ENCODE assay signal across 8 cellular contexts in the genomic region with DNA sequence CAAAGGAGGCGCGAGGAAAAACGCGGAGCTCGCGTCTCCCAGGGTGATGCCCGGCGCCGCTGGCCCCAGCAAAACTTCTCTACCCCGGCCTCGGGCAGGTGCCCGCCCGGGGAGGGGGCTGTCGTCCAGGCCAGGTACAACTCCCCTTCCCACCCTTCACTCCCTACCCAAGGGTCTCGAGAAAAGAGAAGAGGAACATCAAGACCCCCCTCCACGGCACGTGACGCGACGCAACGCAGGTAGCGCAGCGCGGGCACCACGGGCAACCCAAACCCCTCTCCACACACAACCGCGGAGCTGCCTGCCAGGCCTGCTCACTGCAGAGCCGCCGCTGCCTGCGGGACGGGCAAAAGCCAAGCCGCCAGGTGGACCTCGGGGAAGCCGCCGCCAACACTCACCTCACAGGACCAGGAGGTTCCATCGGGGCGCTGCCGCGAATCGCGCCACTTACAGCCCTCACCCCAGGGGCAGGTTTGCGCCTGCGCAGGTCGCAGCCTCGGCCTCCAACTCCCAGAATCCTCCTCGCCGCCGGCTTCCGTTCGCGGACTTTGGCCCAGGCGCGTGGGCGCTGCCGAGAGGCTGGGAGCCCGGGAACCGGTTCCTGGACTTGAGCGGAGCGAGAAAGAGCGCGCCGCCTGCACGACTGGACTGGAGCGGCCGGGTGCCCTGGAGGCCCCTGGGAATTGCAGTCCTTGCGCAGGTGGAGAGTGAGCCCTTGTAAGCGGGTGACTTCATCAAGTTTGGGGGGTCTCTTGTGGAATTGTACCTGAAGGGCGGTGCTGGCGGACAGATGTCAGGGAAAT. TPM values are rescaled to one million over a fixed set of nuclear protein-coding genes. Genes with fewer than 3 reads are reported as not detected.
DNase-seq lines count a peak whose midpoint lies in the region; FAIRE-seq and TF ChIP-seq lines count a peak whose summit lies in the region.

ZNF232 (minus strand) TSS at position 477 of the 803 bp plus-strand sequence; CDS start at position 421, 56 bp downstream.

- H3F3A ChIP-seq in MM.1S (ENCODE audit: insufficient read depth, low read length), result 0 out of 2 replicates have a peak, but pooled peaks cover 3% of the 10 kb centered on the region

- H3K9me2 ChIP-seq in MM.1S (replicated peaks; ENCODE audit: insufficient read depth, low read length), result no peaks in the 10 kb centered on the region

- peak within 1 kb of the TSS; percentile 24; the same call in 1 of the 2 replicates for H3K27ac ChIP-seq in MM.1S (ENCODE audit: low read length)
- H3K27ac ChIP-seq in stomach, result peak within 1 kb of the TSS; percentile 69 to 84 (median 81)

- TF ChIP-seq CTCF in MM.1S (IDR thresholded peaks at IDR 0.05; ENCODE audit: low read length) (no peak), foreskin fibroblast (IDR thresholded peaks at IDR 0.05; ENCODE audit: low read depth, low read length) (no peak), neural crest cell (conservative IDR thresholded peaks at IDR 0.05) (no peak), stomach (IDR thresholded peaks at IDR 0.05) (peak in 1 of 7 experiments; percentile 31)

- H3K36me3 ChIP-seq in MM.1S (replicated peaks; ENCODE audit: insufficient read depth, low read length) (peaks cover 3% of the 10 kb centered on the region; the same call in 1 of the 2 replicates), stomach (peaks cover 17 to 41% (median 30%) of the 10 kb centered on the region in 4 donors)

- no peaks in the 10 kb centered on the region for H3K27me3 Mint-ChIP-seq in neural crest cell (ENCODE audit: low read depth)

- DNase-seq in Daoy (ENCODE audit: low read depth), result peak; percentile 98
- DNase-seq in H54 (ENCODE audit: insufficient read length, low spot score), result peak; percentile 83
- peak; percentile 96 for DNase-seq in MM.1S
- peak; percentile 96 for DNase-seq in SHP77 treated with DMSO at 0.1 percent for 48 hours (lab: John Stamatoyannopoulos, UW)
- peak; percentile 87 for DNase-seq in activated gamma-delta T cell treated with Interleukin-2 at 50 U/mL for 16 hours
- peak; percentile 88 to 97 for DNase-seq in foreskin fibroblast
- DNase-seq in neural crest cell (ENCODE audit: low read depth, low spot score), result peak; percentile 93
- peak; percentile 97 for DNase-seq in stomach

- peak within 1 kb of the TSS; percentile 100 for H2AFZ ChIP-seq in MM.1S (ENCODE audit: low read length)

- peak within 1 kb of the TSS; percentile 97 for H3K4me3 Mint-ChIP-seq in neural crest cell

- peaks cover 30% of the 10 kb centered on the region for H3K4me1 Mint-ChIP-seq in neural crest cell

- no peaks in the 10 kb centered on the region for H3K4me1 ChIP-seq in MM.1S (ENCODE audit: low read length)
- peaks cover 10 to 26% (median 19%) of the 10 kb centered on the region in 4 donors for H3K4me1 ChIP-seq in stomach

- H3K9me3 Mint-ChIP-seq in neural crest cell, result no peaks in the 10 kb centered on the region

- intact Hi-C loops in stomach (cut with DNase I; ENCODE audit: low total_unique reads), result loop anchor here (10.0 kb wide), 1 partner anchor 83 kb away; the partner anchor contains the start of gene ZNF594

- peaks cover 38% of the 10 kb centered on the region for H3K36me3 Mint-ChIP-seq in neural crest cell (ENCODE audit: low read depth)

- peak within 1 kb of the TSS; percentile 77 for H3K9ac ChIP-seq in MM.1S (ENCODE audit: low read length)

- H4K20me1 ChIP-seq in MM.1S (ENCODE audit: insufficient read depth, low read length), result no peaks in the 10 kb centered on the region

- H3K9me3 ChIP-seq in MM.1S (replicated peaks; ENCODE audit: insufficient read depth, low read length), result no peaks in the 10 kb centered on the region
- peaks cover 0 to 13% (median 4%) of the 10 kb centered on the region in 4 donors for H3K9me3 ChIP-seq in stomach

- TF ChIP-seq POLR2A in H54 (IDR thresholded peaks at IDR 0.05; ENCODE audit: low read depth, low read length) (peak; percentile 72), stomach (IDR thresholded peaks at IDR 0.05) (peak in 2 of 4 donors; percentile 10 to 40)

- peaks cover 12% of the 10 kb centered on the region for H3K79me2 ChIP-seq in MM.1S (ENCODE audit: low read length)

- peak within 1 kb of the TSS; percentile 97 for H3K27ac Mint-ChIP-seq in neural crest cell (ENCODE audit: unreplicated experiment)

- no peaks in the 10 kb centered on the region for H3K27me3 ChIP-seq in MM.1S (replicated peaks; ENCODE audit: insufficient read depth, low read length)
- peaks cover 7 to 24% (median 24%) of the 10 kb centered on the region in 3 donors for H3K27me3 ChIP-seq in stomach

- TF ChIP-seq EP300 in stomach (IDR thresholded peaks at IDR 0.05), result no peak

- FAIRE-seq in H54 (lab: Jason Lieb, UNC), result no peak

- peak within 1 kb of the TSS; percentile 96 for H3K4me2 ChIP-seq in MM.1S (ENCODE audit: low read depth, low read length)

- H3K4me3 ChIP-seq in MM.1S (ENCODE audit: low read length) (peak within 1 kb of the TSS; percentile 99), foreskin fibroblast (ENCODE audit: low read depth in 1 of 2, low read length in 2 of 2) (peak within 1 kb of the TSS; percentile 81 to 85), stomach (peak within 1 kb of the TSS; percentile 66 to 92 (median 89))

- WGBS in stomach, 5 donors, result 0 to 1% (median 0%) methylated on average over 15 to 69 of the region's 69 CpGs

RNA-seq across cellular contexts. Expression of gene ZNF232, which starts in this region (rescaled TPM):
- total RNA-seq in Daoy (2014; rRNA removed; shearing (Covaris generic)), result 17.7 and 20.4 TPM in 2 replicates
- total RNA-seq in neural crest cell (41.9 and 43.9 TPM in 2 replicates), stomach (1 to 10 TPM in 4 of 5 donors, under 1 TPM in 1; 0.58 to 8.0 (median 7.5) TPM)
- polyA plus RNA-seq in stomach, result 10 to 100 TPM in 1 of 3 donors, 1 to 10 TPM in 2; 6.9 to 11.8 (median 7.0) TPM

Comparison
In these comparisons a context has a peak if more than half of its experiments do, and no peak if none do; other contexts are left out.
1. Peak in every context shown above with its lines: DNase-seq, H3K4me3 ChIP-seq and H3K27ac ChIP-seq.